8 cellular contexts compared by ENCODE assay signal in the genomic region with DNA sequence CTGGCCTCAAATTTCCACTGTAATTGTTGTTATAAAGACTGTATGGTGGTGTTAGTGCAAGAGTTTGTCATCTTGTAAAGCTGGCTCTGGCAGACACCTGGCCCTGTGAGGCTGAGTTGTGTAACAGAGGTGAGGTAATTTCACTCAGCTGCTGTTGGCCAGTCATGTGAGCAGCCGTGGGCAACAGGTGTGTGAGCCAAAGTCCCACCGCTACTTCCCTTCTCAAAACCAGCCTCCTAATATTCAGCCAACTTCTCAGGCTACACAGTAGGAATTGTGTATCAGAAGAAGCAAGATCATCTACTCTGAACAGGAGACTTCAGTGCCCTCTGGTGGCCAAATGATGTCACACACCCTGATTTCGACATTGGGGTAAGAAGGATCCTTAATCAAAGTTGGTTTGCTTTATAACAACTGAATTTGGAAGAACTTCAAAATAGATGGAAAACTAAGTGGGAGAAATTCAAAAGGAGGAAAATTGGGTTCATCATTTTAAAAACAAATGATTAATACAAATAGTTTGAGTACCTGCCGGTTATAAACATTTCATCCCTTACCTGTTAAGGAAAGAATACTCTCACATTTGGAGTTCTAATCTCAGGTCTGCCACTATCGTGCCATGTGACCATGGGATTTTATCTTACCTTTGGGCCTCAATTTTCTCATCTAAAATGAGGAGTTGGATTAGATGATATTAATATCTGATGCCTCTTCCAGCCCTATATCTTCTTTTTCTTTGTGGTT. TPM values are rescaled to one million over a fixed set of nuclear protein-coding genes. Genes with fewer than 3 reads are reported as not detected.
A peak's percentile ranks its signal among the peaks of the same experiment; 100 is the strongest.
DNase-seq lines count a peak whose midpoint lies in the region; ATAC-seq, FAIRE-seq and TF ChIP-seq lines count a peak whose summit lies in the region.

No MANE protein-coding gene starts in this region.

- peak; percentile 83 for FAIRE-seq in HepG2 (lab: Jason Lieb, UNC)

- in situ Hi-C loops in HepG2 (cut with HindIII; ENCODE audit: extremely low pct_ligation_motif_present, low pct_unique_long_range_greater_than_20kb) = no loop called here

- TF ChIP-seq CTCF in BE2C (IDR thresholded peaks at IDR 0.05; ENCODE audit: low read depth, low read length) = peak; percentile 94
- peak; percentile 91 for TF ChIP-seq CTCF in chondrocyte (IDR thresholded peaks at IDR 0.05)
- peak; percentile 80 for TF ChIP-seq CTCF in HepG2 (CRISPR knock-in tag; IDR thresholded peaks at IDR 0.05)

- no peaks in the 10 kb centered on the region for H4K20me1 ChIP-seq in HepG2 (ENCODE audit: insufficient read depth, low read length)

- no peak overlapping the region for H3K27ac ChIP-seq in HepG2 (ENCODE audit: extremely low read length, insufficient read depth, low read length)

- ATAC-seq in HepG2 = no peak
- no peak for ATAC-seq in GM18505 (IDR thresholded peaks at IDR 0.05; ENCODE audit: unreplicated experiment)

- CTCF ChIA-PET in HepG2 (lab: Yijun Ruan, JAX; ENCODE audit: low intra/inter-chr PET ratio, low total read pairs) = interaction anchor here (1.5 kb wide), 1 partner anchor 155 kb away, joined by 7 read pairs; no protein-coding TSS in a partner anchor

- BruUV-seq in HepG2 (replicated peaks; lab: Mats Ljungman, UMichigan) = no TSS peak

- no peaks in the 10 kb centered on the region for H3K36me3 Mint-ChIP-seq in chondrocyte (ENCODE audit: low read depth)

- H3K36me3 ChIP-seq in BE2C = no peaks in the 10 kb centered on the region
- no peaks in the 10 kb centered on the region for H3K36me3 ChIP-seq in HepG2 (replicated peaks in 1 of 2; ENCODE audit: control insufficient read depth in 1 of 2, insufficient read depth in 2 of 2, low read length in 2 of 2)

- DNase-seq in BE2C (peak; percentile 72), GOT3 (lab: John Stamatoyannopoulos, UW) (peak; percentile 47), NCI-H2227 treated with DMSO at 0.1 percent for 48 hours (lab: John Stamatoyannopoulos, UW) (peak; percentile 30), chondrocyte (ENCODE audit: low spot score) (no peak), HepG2 (ENCODE audit: low spot score) (peak; percentile 58)
- DNase-seq in activated CD4-positive, CD25-positive, alpha-beta regulatory T cell treated with anti-CD3 and anti-CD28 coated beads, Interleukin-2, amount 50 U/mL, for 72 hours = peak; percentile 72
- DNase-seq in stimulated activated CD4-positive, alpha-beta T cell treated with anti-CD3 and anti-CD28 coated beads, TNF-alpha, amount 100 ng/mL, for 24 hours (ENCODE audit: low read depth in 3 of 3) = peak; percentile 43 to 73 (median 67)

- H2AFZ ChIP-seq in HepG2 (ENCODE audit: low read length) = no peak overlapping the region

- peaks cover 4% of the 10 kb centered on the region for H3K27me3 Mint-ChIP-seq in chondrocyte (ENCODE audit: low read depth)

- no peak overlapping the region for H3K9ac ChIP-seq in HepG2 (ENCODE audit: insufficient read depth, low read depth, low read length)

- TF ChIP-seq POLR2A in HepG2 (IDR thresholded peaks at IDR 0.05; ENCODE audit: insufficient read depth in 1 of 2, low read depth in 2 of 2, low read length in 2 of 2) (no peak), GM18505 (IDR thresholded peaks at IDR 0.05; ENCODE audit: borderline replicate concordance, extremely low read depth, insufficient read depth, insufficient read length) (no peak)

- H3K4me2 ChIP-seq in HepG2 (ENCODE audit: low read depth, low read length) = no peak overlapping the region

- H3K9me3 Mint-ChIP-seq in chondrocyte (ENCODE audit: low read depth) = no peaks in the 10 kb centered on the region

- H3K4me3 ChIP-seq in BE2C (ENCODE audit: low read depth, low read length) = no peak overlapping the region
- no peak overlapping the region for H3K4me3 ChIP-seq in HepG2 (replicated peaks in 1 of 3; ENCODE audit: insufficient read depth in 1 of 3, low read depth in 2 of 3, low read length in 3 of 3)

- H3K4me3 Mint-ChIP-seq in chondrocyte (ENCODE audit: unreplicated experiment) = no peak overlapping the region

- H3K9me3 ChIP-seq in BE2C = no peaks in the 10 kb centered on the region
- H3K9me3 ChIP-seq in HepG2 (ENCODE audit: low read length) = no peaks in the 10 kb centered on the region

- TF ChIP-seq EP300 in HepG2 (IDR thresholded peaks at IDR 0.05; ENCODE audit: low read depth in 2 of 2, low read length in 2 of 2) = no peak
- TF ChIP-seq EP300 in HepG2 (CRISPR knock-in tag; IDR thresholded peaks at IDR 0.05; ENCODE audit: borderline replicate concordance) = no peak

- POLR2A ChIA-PET in HepG2 (lab: Yijun Ruan, JAX) = no interaction called here

- H3K4me1 Mint-ChIP-seq in chondrocyte (ENCODE audit: low read depth) = peaks cover 12% of the 10 kb centered on the region

- H3K79me2 ChIP-seq in HepG2 (ENCODE audit: insufficient read depth, low read length) = no peaks in the 10 kb centered on the region

- H3K27me3 ChIP-seq in BE2C (no peaks in the 10 kb centered on the region), HepG2 (ENCODE audit: control insufficient read depth in 1 of 2, insufficient read depth in 2 of 2, low read length in 2 of 2) (peaks cover 0 to 5% of the 10 kb centered on the region in 2 experiments; a peak in 1 of 5 replicates)

- no peak for TF ChIP-seq RAD21 in HepG2 (CRISPR knock-in tag; IDR thresholded peaks at IDR 0.05)

- no peak overlapping the region for H3K27ac Mint-ChIP-seq in chondrocyte (ENCODE audit: unreplicated experiment)

- H3K4me1 ChIP-seq in BE2C (no peaks in the 10 kb centered on the region), HepG2 (ENCODE audit: insufficient read depth, low read length) (peaks cover 7% of the 10 kb centered on the region)

- intact Hi-C loops in HepG2 (cut with micrococcal nuclease; ENCODE audit: unreplicated experiment) = loop anchor here (2.0 kb wide), 2 partner anchors 133 to 155 kb away; no protein-coding TSS in a partner anchor

- WGBS in HepG2 (ENCODE audit: low lambda C conversion rate) = under 1% methylated on average over 4 of the region's 5 CpGs

TF ChIP-seq in HepG2, 621 proteins besides CTCF, POLR2A, EP300 and RAD21 (continues in another document):
- TF ChIP-seq ZNF737 (CRISPR knock-in tag; IDR thresholded peaks at IDR 0.05; ENCODE audit: borderline replicate concordance) = no peak
- no peak for TF ChIP-seq PTBP1 (IDR thresholded peaks at IDR 0.05; ENCODE audit: low read depth, low read length, poor library complexity, severe bottlenecking)
- no peak for TF ChIP-seq GATA4 (IDR thresholded peaks at IDR 0.05; ENCODE audit: borderline replicate concordance, low read depth)

RNA-seq across cellular contexts. Expression of a gene that starts 2.6 kb away (rescaled TPM):
- polyA plus RNA-seq in BE2C (2012; ENCODE audit: insufficient read depth, insufficient read length, low read depth) = 20.1 TPM
- total RNA-seq in chondrocyte = 48.6 to 56.0 TPM (median 51.2 TPM) in 3 replicates
- total RNA-seq in HepG2 (2016; rRNA removed; fragmentation: Illumina TruSeq; extraction: Trizol) = 19.1 and 31.3 TPM in 2 replicates
- 6.3 and 7.1 TPM in 2 replicates for total RNA-seq in HepG2 (2016; cell fraction: cytosol; rRNA removed; fragmentation: Illumina TruSeq; extraction: Trizol; ENCODE audit: low read depth)
- 20.2 and 31.0 TPM in 2 replicates for total RNA-seq in HepG2 (2016; cell fraction: insoluble cytoplasmic fraction; rRNA removed; fragmentation: Illumina TruSeq; extraction: Trizol)
- total RNA-seq in HepG2 (2016; cell fraction: membrane; rRNA removed; fragmentation: Illumina TruSeq; extraction: Trizol) = 17.5 and 18.6 TPM in 2 replicates
- total RNA-seq in HepG2 (2016; cell fraction: nucleus; rRNA removed; fragmentation: Illumina TruSeq; extraction: Trizol) = 27.1 and 29.2 TPM in 2 replicates
- 26.9 and 33.5 TPM in 2 replicates for polyA plus RNA-seq in HepG2 (2011; rRNA removed)
- 20.8 and 24.3 TPM in 2 replicates for polyA plus RNA-seq in HepG2 (2011; cell fraction: cytosol; rRNA removed)
- polyA plus RNA-seq in HepG2 (2011; cell fraction: nucleus; rRNA removed) = 9.6 and 10.2 TPM in 2 replicates
- polyA plus RNA-seq in HepG2 (2012) = 14.5 and 19.5 TPM in 2 replicates
- polyA plus RNA-seq in HepG2 (2016; cell fraction: cytosol; fragmentation: Illumina TruSeq; extraction: Trizol; ENCODE audit: low read depth) = 8.7 and 10.1 TPM in 2 replicates
- 22.2 and 23.8 TPM in 2 replicates for polyA plus RNA-seq in HepG2 (2016; cell fraction: insoluble cytoplasmic fraction; fragmentation: Illumina TruSeq; extraction: Trizol; ENCODE audit: low read depth)
- polyA plus RNA-seq in HepG2 (2016; cell fraction: membrane; fragmentation: Illumina TruSeq; extraction: Trizol; ENCODE audit: low read depth) = 17.6 and 19.0 TPM in 2 replicates
- 45.6 and 48.0 TPM in 2 replicates for polyA plus RNA-seq in HepG2 (2016; cell fraction: nucleus; fragmentation: Illumina TruSeq; extraction: Trizol; ENCODE audit: insufficient read depth, low read depth)
- polyA minus RNA-seq in HepG2 (2011; rRNA and poly(A)+ RNA removed; ENCODE audit: low replicate concordance) = 8.0 and 38.3 TPM in 2 replicates
- 12.8 and 13.4 TPM in 2 replicates for polyA minus RNA-seq in HepG2 (2011; cell fraction: cytosol; rRNA and poly(A)+ RNA removed)
- polyA minus RNA-seq in HepG2 (2011; cell fraction: nucleus; rRNA and poly(A)+ RNA removed) = 7.5 and 7.6 TPM in 2 replicates

RNA-seq across cellular contexts. Expression of a gene that starts 37.8 kb away (rescaled TPM):
- polyA plus RNA-seq in BE2C (2012; ENCODE audit: insufficient read depth, insufficient read length, low read depth) = not detected
- total RNA-seq in chondrocyte (not detected in 3 replicates), HepG2 (2016; rRNA removed; fragmentation: Illumina TruSeq; extraction: Trizol) (0.20 and 0.25 TPM in 2 replicates)
- not detected in 2 replicates for total RNA-seq in HepG2 (2016; cell fraction: cytosol; rRNA removed; fragmentation: Illumina TruSeq; extraction: Trizol; ENCODE audit: low read depth)
- not detected in 2 replicates for total RNA-seq in HepG2 (2016; cell fraction: insoluble cytoplasmic fraction; rRNA removed; fragmentation: Illumina TruSeq; extraction: Trizol)
- 0.38 and 0.43 TPM in 2 replicates for total RNA-seq in HepG2 (2016; cell fraction: membrane; rRNA removed; fragmentation: Illumina TruSeq; extraction: Trizol)
- total RNA-seq in HepG2 (2016; cell fraction: nucleus; rRNA removed; fragmentation: Illumina TruSeq; extraction: Trizol) = not detected in 2 replicates
- not detected in 2 replicates for polyA plus RNA-seq in HepG2 (2011; rRNA removed)
- 0.03 TPM in 1 of 2 replicates, not detected in the other for polyA plus RNA-seq in HepG2 (2011; cell fraction: cytosol; rRNA removed)
- polyA plus RNA-seq in HepG2 (2011; cell fraction: nucleus; rRNA removed) = not detected in 2 replicates
- not detected in 2 replicates for polyA plus RNA-seq in HepG2 (2012)
- polyA plus RNA-seq in HepG2 (2016; cell fraction: cytosol; fragmentation: Illumina TruSeq; extraction: Trizol; ENCODE audit: low read depth) = not detected in 2 replicates
- polyA plus RNA-seq in HepG2 (2016; cell fraction: insoluble cytoplasmic fraction; fragmentation: Illumina TruSeq; extraction: Trizol; ENCODE audit: low read depth) = 0.22 TPM in 1 of 2 replicates, not detected in the other
- polyA plus RNA-seq in HepG2 (2016; cell fraction: membrane; fragmentation: Illumina TruSeq; extraction: Trizol; ENCODE audit: low read depth) = 0.16 and 0.26 TPM in 2 replicates
- polyA plus RNA-seq in HepG2 (2016; cell fraction: nucleus; fragmentation: Illumina TruSeq; extraction: Trizol; ENCODE audit: insufficient read depth, low read depth) = not detected in 2 replicates
- polyA minus RNA-seq in HepG2 (2011; rRNA and poly(A)+ RNA removed; ENCODE audit: low replicate concordance) = not detected in 2 replicates
- polyA minus RNA-seq in HepG2 (2011; cell fraction: cytosol; rRNA and poly(A)+ RNA removed) = not detected in 2 replicates
- not detected in 2 replicates for polyA minus RNA-seq in HepG2 (2011; cell fraction: nucleus; rRNA and poly(A)+ RNA removed)
